Comparison of ENCODE assay signal across 17 cellular contexts in the genomic region with DNA sequence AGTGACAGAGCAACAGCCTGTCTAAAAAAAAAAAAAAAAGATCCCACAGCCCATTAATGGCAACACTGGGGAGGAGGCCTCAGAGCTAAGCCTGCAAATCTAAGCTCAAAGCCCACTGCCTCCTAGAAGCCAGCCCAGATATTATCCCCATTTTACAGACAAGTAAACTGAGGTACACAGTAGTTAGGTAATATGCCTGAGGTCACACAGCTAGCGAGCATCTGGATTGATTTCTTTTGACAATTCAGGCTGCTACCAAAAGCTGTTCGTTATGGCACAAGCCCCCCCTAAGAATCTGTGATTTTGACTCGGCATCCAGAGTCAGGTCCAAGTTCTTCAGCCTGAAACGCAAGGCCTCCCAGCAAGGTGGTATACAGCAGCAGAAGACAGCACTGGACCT. TPM values are rescaled to one million over a fixed set of nuclear protein-coding genes. Genes with fewer than 3 reads are reported as not detected.
DNase-seq lines count a peak whose midpoint lies in the region; ATAC-seq, FAIRE-seq and TF ChIP-seq lines count a peak whose summit lies in the region.
"Had no signal": no experiment of that assay in that cellular context is flagged by ENCODE, and none has a peak within 500 bp of the region (broad histone marks: within the 10 kb centered on the region; RNA-seq: fewer than 3 reads in every experiment).

No MANE protein-coding gene starts in this region.

- H3K4me2 ChIP-seq in BLaER1 (peak overlapping the region; percentile 89), IMR-90 (ENCODE audit: low read depth, low read length) (no peak overlapping the region), GM12878 (ENCODE audit: control insufficient read depth, insufficient read depth) (no peak overlapping the region)

- POLR2A ChIA-PET in IMR-90 (lab: Charles Lee; ENCODE audit: unreplicated experiment) (no interaction called here), GM12878 (lab: Charles Lee) (no interaction called here)

- H3K36me3 ChIP-seq in BLaER1 (no peaks in the 10 kb centered on the region), IMR-90 (ENCODE audit: control insufficient read depth, insufficient read depth, low read length) (no peaks in the 10 kb centered on the region), GM12878 (ENCODE audit: control insufficient read depth in 2 of 2, insufficient read depth in 2 of 2, low read length in 1 of 2) (no peaks in the 10 kb centered on the region)

- H2BK15ac ChIP-seq in IMR-90 (ENCODE audit: low read depth, low read length), result no peak overlapping the region

- CTCF ChIA-PET in IMR-90 (lab: Yijun Ruan, JAX), result interaction anchor here (1.6 kb wide), 1 partner anchor 97 kb away, joined by 5 read pairs; no protein-coding TSS in a partner anchor
- CTCF ChIA-PET in GM12878 (lab: Yijun Ruan, JAX), result interaction anchor here (1.1 kb wide), 1 partner anchor 97 kb away, joined by 3 read pairs; no protein-coding TSS in a partner anchor

- no peak overlapping the region for H3K23ac ChIP-seq in IMR-90 (ENCODE audit: low read depth, low read length)

- no TSS peak for BruUV-seq in IMR-90 (replicated peaks; lab: Mats Ljungman, UMichigan)
- BruUV-seq in GM12878 (replicated peaks; lab: Mats Ljungman, UMichigan), result no TSS peak

- TF ChIP-seq RAD21 in IMR-90 (IDR thresholded peaks at IDR 0.05; ENCODE audit: low read length) (no peak), GM12878 (IDR thresholded peaks at IDR 0.05; ENCODE audit: insufficient read depth, low read depth, low read length) (no peak)

- H3K9me3 ChIP-seq in BLaER1, result no peaks in the 10 kb centered on the region
- no peaks in the 10 kb centered on the region for H3K9me3 ChIP-seq in IMR-90 (ENCODE audit: control insufficient read depth, insufficient read depth, low read length)
- no peaks in the 10 kb centered on the region for H3K9me3 ChIP-seq in GM12878 (replicated peaks; ENCODE audit: control insufficient read depth, insufficient read depth, low read length)
- H3K9me3 ChIP-seq: Caco-2 had no signal

- H3K79me2 ChIP-seq in GM12878 (ENCODE audit: control insufficient read depth, insufficient read depth, low read length), result no peaks in the 10 kb centered on the region

- in situ Hi-C loops in IMR-90 (cut with MboI; ENCODE audit: low sequenced_read_pairs) (no loop called here), GM12878 (cut with MboI) (no loop called here)

- no peaks in the 10 kb centered on the region for H3K9me1 ChIP-seq in IMR-90 (ENCODE audit: insufficient read depth, low read length)

- H3K79me1 ChIP-seq in IMR-90 (ENCODE audit: low read depth in 1 of 2, low read length in 2 of 2), result peaks cover 0 to 10% of the 10 kb centered on the region in 2 experiments; a peak in 1 of 4 replicates

- peak overlapping the region; percentile 33 for H2AK9ac ChIP-seq in IMR-90 (replicated peaks; ENCODE audit: low read depth, low read length, poor library complexity)

- no peak overlapping the region for H4K5ac ChIP-seq in IMR-90 (ENCODE audit: low read depth, low read length)

- no peak overlapping the region for H4K8ac ChIP-seq in IMR-90 (ENCODE audit: low read depth in 2 of 2, low read length in 2 of 2)

- H2AFZ ChIP-seq in IMR-90 (replicated peaks; ENCODE audit: low read length, poor library complexity) (no peak overlapping the region), GM12878 (ENCODE audit: control insufficient read depth, low read depth, low read length) (no peak overlapping the region)

- H3K18ac ChIP-seq in IMR-90 (ENCODE audit: low read depth, low read length), result no peak overlapping the region

- no peak overlapping the region for H2BK120ac ChIP-seq in IMR-90 (ENCODE audit: low read depth, low read length)

- intact Hi-C loops in IMR-90 (cut with micrococcal nuclease) (no loop called here), GM12878 (cut with micrococcal nuclease; ENCODE audit: unreplicated experiment) (no loop called here)

- RAD21 ChIA-PET in GM12878 (lab: Charles Lee; ENCODE audit: unreplicated experiment), result no interaction called here

- SMC1A ChIA-PET in GM12878 (lab: Charles Lee; ENCODE audit: uncharacterized antibody, unreplicated experiment), result interaction anchor here (0.5 to 0.8 kb wide), 3 partner anchors 15 to 780 kb away, joined by 3 read pairs; no protein-coding TSS in a partner anchor

- peaks cover 48% of the 10 kb centered on the region; the same call in 1 of the 2 replicates for H4K20me1 ChIP-seq in BLaER1
- H4K20me1 ChIP-seq in IMR-90 (ENCODE audit: insufficient read depth, low read length), result peaks cover 30% of the 10 kb centered on the region
- no peaks in the 10 kb centered on the region for H4K20me1 ChIP-seq in GM12878 (ENCODE audit: control insufficient read depth, insufficient read depth)

- no peak for DNase-seq in IMR-90
- no peak for DNase-seq in GM12878 (ENCODE audit: low read depth, low spot score)
- DNase-seq: Caco-2; CD4-positive, alpha-beta T cell; GOT3; H7; HFFc6 had no signal

- ATAC-seq in IMR-90 (ENCODE audit: low read depth) (no peak), GM12878 (no peak), HG03097 (IDR thresholded peaks at IDR 0.05; ENCODE audit: low FRiP score, unreplicated experiment) (no peak), HG02852 (IDR thresholded peaks at IDR 0.05; ENCODE audit: unreplicated experiment) (no peak)
- ATAC-seq: HCT116 had no signal

- H3K4me1 ChIP-seq in BLaER1 (peaks cover 82% of the 10 kb centered on the region), IMR-90 (ENCODE audit: control insufficient read depth, insufficient read depth, low read length) (no peaks in the 10 kb centered on the region), GM12878 (ENCODE audit: control insufficient read depth, insufficient read depth, low read length) (no peaks in the 10 kb centered on the region)
- H3K4me1 ChIP-seq: Caco-2 had no signal

- no peak overlapping the region for H4K91ac ChIP-seq in IMR-90 (ENCODE audit: insufficient read depth, low read depth, low read length)

- TF ChIP-seq EP300 in GM12878 (IDR thresholded peaks at IDR 0.05; ENCODE audit: borderline replicate concordance in 1 of 2, control insufficient read depth in 1 of 2, low read depth in 2 of 2, low read length in 2 of 2), result no peak

- 83% methylated on average over 3 of the region's 4 CpGs; no CpG with 5 or more reads in 1 of the 2 experiments for WGBS in IMR-90 (ENCODE audit: extremely low coverage in 2 of 2, insufficient read length in 1 of 2), 2 experiments
- WGBS in GM12878 (ENCODE audit: insufficient coverage, insufficient replicate concordance, low lambda C conversion rate, missing lambda C conversion rate), result 30% methylated on average over 4 of the region's 4 CpGs

- H3K9ac ChIP-seq in BLaER1 (no peak overlapping the region), IMR-90 (ENCODE audit: low read depth, low read length) (no peak overlapping the region), GM12878 (ENCODE audit: control insufficient read depth, insufficient read depth, low read length) (no peak overlapping the region)

- TF ChIP-seq CTCF in IMR-90 (conservative IDR thresholded peaks at IDR 0.05; ENCODE audit: low read depth, low read length) (no peak), GM12878 (IDR thresholded peaks at IDR 0.05 in 2 of 3, conservative IDR thresholded peaks at IDR 0.05 in 1 of 3; ENCODE audit: control insufficient read depth in 2 of 3, extremely low read depth in 1 of 3, insufficient read depth in 1 of 3, low read depth in 3 of 3, low read length in 3 of 3) (no peak)

- TF ChIP-seq POLR2A in IMR-90 (IDR thresholded peaks at IDR 0.05; ENCODE audit: low read depth, low read length) (no peak), GM12878 (IDR thresholded peaks at IDR 0.05; ENCODE audit: low read depth, low read length) (no peak)

- H3K4ac ChIP-seq in IMR-90 (ENCODE audit: low read depth, low read length), result no peak overlapping the region

- H2AK5ac ChIP-seq in IMR-90 (ENCODE audit: low read depth, low read length), result no peak overlapping the region

- H3K4me3 ChIP-seq in BLaER1, result no peak overlapping the region
- H3K4me3 ChIP-seq in IMR-90 (ENCODE audit: insufficient read depth, low read depth, low read length), result no peak overlapping the region
- H3K4me3 ChIP-seq in GM12878, result no peak overlapping the region

- peaks cover 15% of the 10 kb centered on the region for H3K27me3 ChIP-seq in BLaER1
- peaks cover 2% of the 10 kb centered on the region; the same call in 1 of the 2 replicates for H3K27me3 ChIP-seq in IMR-90 (ENCODE audit: control insufficient read depth, insufficient read depth, low read length)
- peaks cover 0 to 4% of the 10 kb centered on the region in 2 experiments; a peak in 3 of 4 replicates for H3K27me3 ChIP-seq in GM12878 (replicated peaks in 1 of 2; ENCODE audit: control insufficient read depth in 2 of 2, insufficient read depth in 2 of 2, low read length in 1 of 2)

- H3K27ac ChIP-seq in BLaER1, result no peak overlapping the region
- H3K27ac ChIP-seq in IMR-90 (ENCODE audit: insufficient read depth, low read length), result no peak overlapping the region
- H3K27ac ChIP-seq in GM12878 (ENCODE audit: control insufficient read depth, insufficient read depth), result no peak overlapping the region
- peak overlapping the region; percentile 22 for H3K27ac ChIP-seq in temporal lobe (ENCODE audit: low read depth, low read length)
- H3K27ac ChIP-seq: C4-2B had no signal

- no peak overlapping the region for H3K14ac ChIP-seq in IMR-90 (replicated peaks; ENCODE audit: low read depth, low read length)

- FAIRE-seq in GM12878 (lab: Jason Lieb, UNC), result no peak
- FAIRE-seq: D721Med, G401.6, GM12892, GM18507 had no signal

- no peak overlapping the region for H2BK5ac ChIP-seq in IMR-90 (ENCODE audit: low read depth, low read length, poor library complexity, severe bottlenecking)

- no peak overlapping the region for H3K56ac ChIP-seq in IMR-90 (ENCODE audit: extremely low read depth, insufficient read depth, low read length)

- H2BK20ac ChIP-seq in IMR-90 (ENCODE audit: low read depth, low read length), result no peak overlapping the region

- dilution Hi-C loops in IMR-90 (cut with HindIII; ENCODE audit: low sequenced_read_pairs, unreplicated experiment), result no loop called here

RNA-seq across cellular contexts. Expression of a gene that starts 13.7 kb away (rescaled TPM):
- total RNA-seq in IMR-90 (2012; rRNA removed) (0.72 and 0.83 TPM in 2 replicates), GM12878 (2014; rRNA removed) (not detected in 2 replicates), GM12878 (2014; rRNA removed; fragmentation: Illumina TruSeq; extraction: Trizol) (not detected in 2 replicates), GM12878 (2021) (0.03 and 0.05 TPM in 2 replicates), temporal lobe (21.6 TPM)
- polyA plus RNA-seq in IMR-90 (2012; rRNA removed) (5.0 and 6.3 TPM in 2 replicates), GM12878 (2011; rRNA removed) (0.03 TPM in 1 of 2 replicates, not detected in the other), GM12878 (2014; fragmentation: Illumina TruSeq; extraction: Trizol) (not detected in 2 replicates), GM12878 (2014; fragmentation: Nextera tagmentation; extraction: Ambion mirVana) (not detected), GM12878 (2014; rRNA removed) (not detected in 2 replicates), GM12878 (2016; fragmentation: Nextera tagmentation; extraction: Ambion mirVana) (not detected)
- polyA plus RNA-seq in IMR-90 (2012; cell fraction: cytosol; rRNA removed), result 2.2 and 4.8 TPM in 2 replicates
- polyA plus RNA-seq in IMR-90 (2012; cell fraction: nucleus; rRNA removed; ENCODE audit: low replicate concordance), result 13.5 and 26.9 TPM in 2 replicates
- total RNA-seq in GM12878 (2013; cell fraction: nucleolus; rRNA removed), result 0.37 and 0.40 TPM in 2 replicates
- 0.04 TPM for polyA plus RNA-seq in GM12878 (2011; ENCODE audit: low read depth)
- 0.05 and 0.07 TPM in 2 replicates for polyA plus RNA-seq in GM12878 (2011; cell fraction: cytosol; rRNA removed)
- polyA plus RNA-seq in GM12878 (2011; cell fraction: nucleus; rRNA removed), result 0.23 and 0.36 TPM in 2 replicates
- polyA plus RNA-seq in GM12878 (2012), result 0.11 TPM in 2 replicates
- polyA minus RNA-seq in GM12878 (2011; rRNA and poly(A)+ RNA removed), result 0.10 TPM in 1 of 2 replicates, not detected in the other
- polyA minus RNA-seq in GM12878 (2011; cell fraction: cytosol; rRNA and poly(A)+ RNA removed), result not detected in 2 replicates
- polyA minus RNA-seq in GM12878 (2011; cell fraction: nucleus; rRNA and poly(A)+ RNA removed), result not detected in 2 replicates

Comparison
In these comparisons a context has a peak if more than half of its experiments do, and no peak if none do; other contexts are left out.
1. RNA of a gene that starts 13.7 kb away (total RNA-seq): 21.6 TPM in temporal lobe (single experiment); 0.72 to 0.83 TPM in IMR-90 and 0.03 to 0.40 TPM in GM12878; every median in the first group is over 10 times any median in the second.